8 cellular contexts compared by ENCODE assay signal in the genomic region with DNA sequence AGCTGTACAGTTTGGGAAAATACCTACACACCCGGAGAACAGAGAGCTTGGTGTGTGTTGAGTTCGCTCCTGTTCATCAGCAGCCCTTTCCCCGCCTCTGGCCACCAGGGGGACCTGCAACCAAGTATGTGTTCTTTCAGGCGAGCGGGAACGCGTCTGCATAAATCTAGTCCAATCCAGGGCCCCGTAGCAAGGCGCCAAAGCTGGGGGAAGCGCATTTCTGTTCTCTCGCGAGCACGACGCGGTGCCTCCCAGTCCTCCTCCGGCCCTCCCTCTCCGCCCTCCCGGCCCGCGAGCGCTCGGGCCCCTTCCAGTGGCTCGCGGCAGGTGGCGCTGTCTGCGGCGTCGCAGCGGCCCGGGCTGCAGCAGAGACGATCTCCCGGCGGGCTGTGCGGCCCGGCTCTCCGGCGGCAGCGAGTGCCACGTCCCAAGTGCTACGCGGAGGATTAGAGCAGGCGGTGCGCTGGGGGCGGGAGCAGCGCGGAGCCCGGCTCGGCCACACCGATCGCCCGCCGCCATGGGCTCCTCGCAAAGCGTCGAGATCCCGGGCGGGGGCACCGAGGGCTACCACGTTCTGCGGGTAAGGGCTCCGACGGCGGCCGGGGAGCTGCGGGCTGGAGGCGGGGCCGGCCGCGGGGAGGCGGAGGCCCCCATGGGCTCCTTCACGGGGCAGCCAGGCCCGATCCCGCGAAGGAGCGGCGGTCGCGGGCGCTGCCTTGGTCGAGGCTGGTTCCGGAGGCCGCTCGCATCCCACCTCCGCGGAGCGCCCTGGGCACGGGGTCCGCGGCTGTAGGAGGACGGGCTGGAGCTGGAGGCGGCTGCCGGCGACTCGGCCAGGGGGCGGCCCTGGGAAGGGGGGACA. TPM values are rescaled to one million over a fixed set of nuclear protein-coding genes. Genes with fewer than 3 reads are reported as not detected.
DNase-seq lines count a peak whose midpoint lies in the region; ATAC-seq and TF ChIP-seq lines count a peak whose summit lies in the region.

Gene GORASP2, plus strand, starts transcription at position 430 of the 862 bp plus-strand sequence. Its CDS starts 88 bp downstream, at position 518.

- H4K20me1 ChIP-seq in OCI-LY3 (ENCODE audit: insufficient read depth, low read length), result peaks cover 42% of the 10 kb centered on the region

- peaks cover 33% of the 10 kb centered on the region for H3K36me3 Mint-ChIP-seq in endothelial cell (ENCODE audit: low read depth, unreplicated experiment)

- H3K36me3 ChIP-seq in OCI-LY3 (replicated peaks; ENCODE audit: low read depth, low read length), result peaks cover 24% of the 10 kb centered on the region

- peak; percentile 92 for DNase-seq in DMS114 treated with DMSO at 0.1 percent for 48 hours (lab: John Stamatoyannopoulos, UW; ENCODE audit: unreplicated experiment)
- peak; percentile 96 for DNase-seq in HuH-7.5 (ENCODE audit: low spot score)
- DNase-seq in activated CD8-positive, alpha-beta memory T cell treated with anti-CD3 and anti-CD28 coated beads, Interleukin-2, amount 50 U/mL, for 48 hours, result peak; percentile 97
- peak; percentile 99 for DNase-seq in endothelial cell (ENCODE audit: low spot score)
- peak; percentile 98 for DNase-seq in midbrain (lab: John Stamatoyannopoulos, UW)
- peak; percentile 91 to 95 for DNase-seq in stimulated activated CD8-positive, alpha-beta memory T cell treated with anti-CD3 and anti-CD28 coated beads, Interleukin-2, amount 100 ng/mL, for 1 hour (ENCODE audit: low read depth in 2 of 2)

- H3K27ac ChIP-seq in OCI-LY3 (ENCODE audit: low read length), result peak within 1 kb of the TSS; percentile 78

- H3K27ac Mint-ChIP-seq in endothelial cell (ENCODE audit: unreplicated experiment), result peak within 1 kb of the TSS; percentile 95

- H3K9ac ChIP-seq in OCI-LY3 (ENCODE audit: low read length), result peak within 1 kb of the TSS; percentile 97

- peak within 1 kb of the TSS; percentile 100 for H3K4me3 ChIP-seq in OCI-LY3 (ENCODE audit: low read length)

- TF ChIP-seq CTCF in OCI-LY3 (IDR thresholded peaks at IDR 0.05; ENCODE audit: low read depth, low read length) (peak; percentile 79), endothelial cell (IDR thresholded peaks at IDR 0.05; ENCODE audit: unreplicated experiment) (peak; percentile 100)

- peaks cover 11% of the 10 kb centered on the region for H3K9me3 ChIP-seq in OCI-LY3 (ENCODE audit: insufficient read depth, low read length)

- peaks cover 27% of the 10 kb centered on the region for H3K4me1 Mint-ChIP-seq in endothelial cell (ENCODE audit: unreplicated experiment)

- peaks cover 21% of the 10 kb centered on the region for H3K4me1 ChIP-seq in OCI-LY3 (ENCODE audit: low read length)

- H3K27me3 ChIP-seq in OCI-LY3 (ENCODE audit: low read depth, low read length), result no peaks in the 10 kb centered on the region

- H2AFZ ChIP-seq in OCI-LY3 (ENCODE audit: low read depth, low read length), result peak within 1 kb of the TSS; percentile 94

- H3K9me3 Mint-ChIP-seq in endothelial cell (ENCODE audit: unreplicated experiment), result no peaks in the 10 kb centered on the region

- H3K4me3 Mint-ChIP-seq in endothelial cell (ENCODE audit: unreplicated experiment), result peak within 1 kb of the TSS; percentile 96

- peaks cover 57% of the 10 kb centered on the region for H3K79me2 ChIP-seq in OCI-LY3 (ENCODE audit: low read length)

- ATAC-seq in GM21526 (IDR thresholded peaks at IDR 0.05; ENCODE audit: low FRiP score, unreplicated experiment), result peak; percentile 82

- peaks cover 2% of the 10 kb centered on the region for H3K27me3 Mint-ChIP-seq in endothelial cell (ENCODE audit: unreplicated experiment)

- H3K4me2 ChIP-seq in OCI-LY3 (ENCODE audit: low read length), result peak within 1 kb of the TSS; percentile 75

RNA-seq across cellular contexts. Expression of gene GORASP2, which starts in this region (rescaled TPM):
- 71.9 TPM for total RNA-seq in endothelial cell (ENCODE audit: unreplicated experiment)

Comparison
In these comparisons a context has a peak if more than half of its experiments do, and no peak if none do; other contexts are left out.
1. Peak in every context shown above with its lines: DNase-seq, ATAC-seq, H3K4me3 ChIP-seq and H3K27ac ChIP-seq.